In the genomic region with DNA sequence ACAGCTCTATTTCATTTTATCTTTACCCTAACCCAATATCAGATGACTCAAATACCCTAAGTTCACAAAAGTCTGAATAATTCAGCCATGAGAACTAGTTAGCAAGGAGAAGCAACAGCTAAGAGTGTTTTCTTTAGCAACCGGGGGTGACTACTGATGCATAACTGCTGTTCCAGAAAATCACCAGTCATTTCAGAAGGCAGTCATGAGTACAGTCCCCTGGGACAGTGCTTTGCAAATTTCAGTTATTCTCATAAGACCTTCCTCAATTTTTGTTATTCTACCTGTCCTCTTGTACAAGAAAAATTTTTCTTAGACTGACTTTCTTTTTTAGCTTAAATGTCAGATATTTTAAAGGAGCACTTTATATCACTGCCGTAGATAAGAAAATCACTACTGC, we compare ENCODE assay signal across 9 cellular contexts. TPM values are rescaled to one million over a fixed set of nuclear protein-coding genes. Genes with fewer than 3 reads are reported as not detected.
DNase-seq lines count a peak whose midpoint lies in the region; ATAC-seq and TF ChIP-seq lines count a peak whose summit lies in the region.
"Had no signal": no experiment of that assay in that cellular context is flagged by ENCODE, and none has a peak within 500 bp of the region (broad histone marks: within the 10 kb centered on the region; RNA-seq: fewer than 3 reads in every experiment).

No MANE protein-coding gene starts in this region.

- H3K4me3 Mint-ChIP-seq in GM23338, result no peak overlapping the region
- no peak overlapping the region for H3K4me3 Mint-ChIP-seq in activated T-helper 2 cell treated with anti-CD3 and anti-CD28 coated beads, Interferon-gamma antibody, Interleukin-2, Interleukin-4, amounts not matched to agents 10 μg/mL and 5 μg/mL and 100 μg/mL, durations not matched to agents 14 hours and 24 hours and 36 hours (ENCODE audit: low read depth)

- peaks cover 2% of the 10 kb centered on the region for H3K27me3 Mint-ChIP-seq in GM23338 (ENCODE audit: insufficient read depth, low read depth, poor library complexity)
- peaks cover 2% of the 10 kb centered on the region for H3K27me3 Mint-ChIP-seq in activated T-helper 2 cell treated with anti-CD3 and anti-CD28 coated beads, Interferon-gamma antibody, Interleukin-2, Interleukin-4, amounts not matched to agents 10 μg/mL and 5 μg/mL and 100 μg/mL, durations not matched to agents 14 hours and 24 hours and 36 hours (ENCODE audit: low read depth)

- H3K36me3 Mint-ChIP-seq in GM23338 (ENCODE audit: low read depth), result no peaks in the 10 kb centered on the region
- H3K36me3 Mint-ChIP-seq in activated T-helper 2 cell treated with anti-CD3 and anti-CD28 coated beads, Interferon-gamma antibody, Interleukin-2, Interleukin-4, amounts not matched to agents 10 μg/mL and 5 μg/mL and 100 μg/mL, durations not matched to agents 14 hours and 24 hours and 36 hours (ENCODE audit: low read depth), result no peaks in the 10 kb centered on the region

- H3K79me2 ChIP-seq in GM23338 (replicated peaks; ENCODE audit: insufficient read depth), result no peaks in the 10 kb centered on the region

- H3K4me2 ChIP-seq in GM23338, result no peak overlapping the region

- no peak overlapping the region for H3K27ac ChIP-seq in GM23338 (ENCODE audit: low read depth)

- no peaks in the 10 kb centered on the region for H3K9me2 ChIP-seq in GM23338 (ENCODE audit: insufficient read depth)

- H3K4me3 ChIP-seq in epithelial cell of proximal tubule (ENCODE audit: low read depth, low read length) (peak overlapping the region; percentile 19), GM23338 (no peak overlapping the region)

- H2AFZ ChIP-seq in GM23338, result no peak overlapping the region

- H3K4me1 ChIP-seq in GM23338 (ENCODE audit: insufficient read depth), result no peaks in the 10 kb centered on the region

- no peaks in the 10 kb centered on the region for H3K9me3 Mint-ChIP-seq in GM23338
- no peaks in the 10 kb centered on the region for H3K9me3 Mint-ChIP-seq in activated T-helper 2 cell treated with anti-CD3 and anti-CD28 coated beads, Interferon-gamma antibody, Interleukin-2, Interleukin-4, amounts not matched to agents 10 μg/mL and 5 μg/mL and 100 μg/mL, durations not matched to agents 14 hours and 24 hours and 36 hours

- ATAC-seq in GM21360 (IDR thresholded peaks at IDR 0.05; ENCODE audit: unreplicated experiment), result peak; percentile 96
- peak; percentile 98 for ATAC-seq in HG03432 (IDR thresholded peaks at IDR 0.05; ENCODE audit: unreplicated experiment)
- ATAC-seq in GM23338, result no peak

- H4K20me1 ChIP-seq in GM23338 (replicated peaks; ENCODE audit: insufficient read depth), result no peaks in the 10 kb centered on the region

- no peaks in the 10 kb centered on the region for H3K27me3 ChIP-seq in GM23338 (ENCODE audit: insufficient read depth)

- intact Hi-C loops in activated T-helper 2 cell treated with anti-CD3 and anti-CD28 coated beads, Interferon-gamma antibody, Interleukin-2, Interleukin-4, amounts not matched to agents 10 μg/mL and 5 μg/mL and 100 μg/mL, durations not matched to agents 14 hours and 24 hours and 36 hours (cut with micrococcal nuclease), result no loop called here

- in situ Hi-C loops in Caki2 (cut with HindIII; ENCODE audit: low pct_unique_long_range_greater_than_20kb, low sequenced_read_pairs), result no loop called here

- DNase-seq in Caki2 (ENCODE audit: low read depth) (peak; percentile 68), epithelial cell of proximal tubule (ENCODE audit: low read depth) (peak; percentile 65), GM23338 (ENCODE audit: low spot score) (no peak), NCI-H146 treated with DMSO at 0.1 percent for 48 hours (lab: John Stamatoyannopoulos, UW; ENCODE audit: unreplicated experiment) (no peak), nucleus accumbens (lab: John Stamatoyannopoulos, UW) (no peak)
- no peak for DNase-seq in activated T-helper 2 cell treated with anti-CD3 and anti-CD28 coated beads, Interferon-gamma antibody, Interleukin-2, Interleukin-4, amounts not matched to agents 10 μg/mL and 5 μg/mL and 100 μg/mL, durations not matched to agents 14 hours and 24 hours and 36 hours (ENCODE audit: low spot score)
- DNase-seq: amygdala had no signal

- no peak overlapping the region for H3K27ac Mint-ChIP-seq in GM23338
- H3K27ac Mint-ChIP-seq in activated T-helper 2 cell treated with anti-CD3 and anti-CD28 coated beads, Interferon-gamma antibody, Interleukin-2, Interleukin-4, amounts not matched to agents 10 μg/mL and 5 μg/mL and 100 μg/mL, durations not matched to agents 14 hours and 24 hours and 36 hours, result no peak overlapping the region

- peak; percentile 32 for TF ChIP-seq CTCF in epithelial cell of proximal tubule (conservative IDR thresholded peaks at IDR 0.05; ENCODE audit: low read depth, low read length)
- no peak for TF ChIP-seq CTCF in GM23338 (conservative IDR thresholded peaks at IDR 0.05; ENCODE audit: low read depth in 2 of 2)

- no peaks in the 10 kb centered on the region for H3K36me3 ChIP-seq in GM23338 (ENCODE audit: insufficient read depth)

- peaks cover 4% of the 10 kb centered on the region; the same call in 1 of the 3 replicates for H3K4me1 Mint-ChIP-seq in GM23338
- H3K4me1 Mint-ChIP-seq in activated T-helper 2 cell treated with anti-CD3 and anti-CD28 coated beads, Interferon-gamma antibody, Interleukin-2, Interleukin-4, amounts not matched to agents 10 μg/mL and 5 μg/mL and 100 μg/mL, durations not matched to agents 14 hours and 24 hours and 36 hours (ENCODE audit: low read depth), result peaks cover 3% of the 10 kb centered on the region

- no peaks in the 10 kb centered on the region for H3F3A ChIP-seq in GM23338 (replicated peaks; ENCODE audit: low read depth)

TF ChIP-seq in GM23338, 12 proteins besides CTCF, POLR2A, EP300 and RAD21 (continues in another document):
- TF ChIP-seq, protein P1, sequence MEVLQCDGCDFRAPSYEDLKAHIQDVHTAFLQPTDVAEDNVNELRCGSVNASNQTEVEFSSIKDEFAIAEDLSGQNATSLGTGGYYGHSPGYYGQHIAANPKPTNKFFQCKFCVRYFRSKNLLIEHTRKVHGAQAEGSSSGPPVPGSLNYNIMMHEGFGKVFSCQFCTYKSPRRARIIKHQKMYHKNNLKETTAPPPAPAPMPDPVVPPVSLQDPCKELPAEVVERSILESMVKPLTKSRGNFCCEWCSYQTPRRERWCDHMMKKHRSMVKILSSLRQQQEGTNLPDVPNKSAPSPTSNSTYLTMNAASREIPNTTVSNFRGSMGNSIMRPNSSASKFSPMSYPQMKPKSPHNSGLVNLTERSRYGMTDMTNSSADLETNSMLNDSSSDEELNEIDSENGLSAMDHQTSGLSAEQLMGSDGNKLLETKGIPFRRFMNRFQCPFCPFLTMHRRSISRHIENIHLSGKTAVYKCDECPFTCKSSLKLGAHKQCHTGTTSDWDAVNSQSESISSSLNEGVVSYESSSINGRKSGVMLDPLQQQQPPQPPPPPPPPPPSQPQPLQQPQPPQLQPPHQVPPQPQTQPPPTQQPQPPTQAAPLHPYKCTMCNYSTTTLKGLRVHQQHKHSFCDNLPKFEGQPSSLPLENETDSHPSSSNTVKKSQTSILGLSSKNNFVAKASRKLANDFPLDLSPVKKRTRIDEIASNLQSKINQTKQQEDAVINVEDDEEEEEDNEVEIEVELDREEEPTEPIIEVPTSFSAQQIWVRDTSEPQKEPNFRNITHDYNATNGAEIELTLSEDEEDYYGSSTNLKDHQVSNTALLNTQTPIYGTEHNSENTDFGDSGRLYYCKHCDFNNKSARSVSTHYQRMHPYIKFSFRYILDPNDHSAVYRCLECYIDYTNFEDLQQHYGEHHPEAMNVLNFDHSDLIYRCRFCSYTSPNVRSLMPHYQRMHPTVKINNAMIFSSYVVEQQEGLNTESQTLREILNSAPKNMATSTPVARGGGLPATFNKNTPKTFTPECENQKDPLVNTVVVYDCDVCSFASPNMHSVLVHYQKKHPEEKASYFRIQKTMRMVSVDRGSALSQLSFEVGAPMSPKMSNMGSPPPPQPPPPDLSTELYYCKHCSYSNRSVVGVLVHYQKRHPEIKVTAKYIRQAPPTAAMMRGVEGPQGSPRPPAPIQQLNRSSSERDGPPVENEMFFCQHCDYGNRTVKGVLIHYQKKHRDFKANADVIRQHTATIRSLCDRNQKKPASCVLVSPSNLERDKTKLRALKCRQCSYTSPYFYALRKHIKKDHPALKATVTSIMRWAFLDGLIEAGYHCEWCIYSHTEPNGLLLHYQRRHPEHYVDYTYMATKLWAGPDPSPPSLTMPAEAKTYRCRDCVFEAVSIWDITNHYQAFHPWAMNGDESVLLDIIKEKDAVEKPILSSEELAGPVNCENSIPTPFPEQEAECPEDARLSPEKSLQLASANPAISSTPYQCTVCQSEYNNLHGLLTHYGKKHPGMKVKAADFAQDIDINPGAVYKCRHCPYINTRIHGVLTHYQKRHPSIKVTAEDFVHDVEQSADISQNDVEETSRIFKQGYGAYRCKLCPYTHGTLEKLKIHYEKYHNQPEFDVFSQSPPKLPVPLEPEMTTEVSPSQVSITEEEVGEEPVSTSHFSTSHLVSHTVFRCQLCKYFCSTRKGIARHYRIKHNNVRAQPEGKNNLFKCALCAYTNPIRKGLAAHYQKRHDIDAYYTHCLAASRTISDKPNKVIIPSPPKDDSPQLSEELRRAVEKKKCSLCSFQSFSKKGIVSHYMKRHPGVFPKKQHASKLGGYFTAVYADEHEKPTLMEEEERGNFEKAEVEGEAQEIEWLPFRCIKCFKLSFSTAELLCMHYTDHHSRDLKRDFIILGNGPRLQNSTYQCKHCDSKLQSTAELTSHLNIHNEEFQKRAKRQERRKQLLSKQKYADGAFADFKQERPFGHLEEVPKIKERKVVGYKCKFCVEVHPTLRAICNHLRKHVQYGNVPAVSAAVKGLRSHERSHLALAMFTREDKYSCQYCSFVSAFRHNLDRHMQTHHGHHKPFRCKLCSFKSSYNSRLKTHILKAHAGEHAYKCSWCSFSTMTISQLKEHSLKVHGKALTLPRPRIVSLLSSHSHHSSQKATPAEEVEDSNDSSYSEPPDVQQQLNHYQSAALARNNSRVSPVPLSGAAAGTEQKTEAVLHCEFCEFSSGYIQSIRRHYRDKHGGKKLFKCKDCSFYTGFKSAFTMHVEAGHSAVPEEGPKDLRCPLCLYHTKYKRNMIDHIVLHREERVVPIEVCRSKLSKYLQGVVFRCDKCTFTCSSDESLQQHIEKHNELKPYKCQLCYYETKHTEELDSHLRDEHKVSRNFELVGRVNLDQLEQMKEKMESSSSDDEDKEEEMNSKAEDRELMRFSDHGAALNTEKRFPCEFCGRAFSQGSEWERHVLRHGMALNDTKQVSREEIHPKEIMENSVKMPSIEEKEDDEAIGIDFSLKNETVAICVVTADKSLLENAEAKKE (CRISPR knock-in tag; IDR thresholded peaks at IDR 0.05), result no peak
- TF ChIP-seq NANOG (IDR thresholded peaks at IDR 0.05; ENCODE audit: borderline replicate concordance), result no peak

RNA-seq across cellular contexts. Expression of a gene that starts 16.4 kb away (rescaled TPM):
- 0.90 and 1.1 TPM in 2 replicates for total RNA-seq in Caki2 (2014; rRNA removed; shearing (Covaris generic); ENCODE audit: low replicate concordance)
- total RNA-seq in epithelial cell of proximal tubule, result 0.51 and 1.4 TPM in 2 replicates
- total RNA-seq in GM23338 (2014; rRNA removed; shearing (Covaris generic)), result 0.87 and 1.0 TPM in 2 replicates
- polyA plus RNA-seq in GM23338 (2016; fragmentation: Nextera tagmentation; extraction: Ambion mirVana), result 0.49 and 0.86 TPM in 2 replicates
- 0.14 and 0.16 TPM in 2 replicates for total RNA-seq in activated T-helper 2 cell treated with anti-CD3 and anti-CD28 coated beads, Interferon-gamma antibody, Interleukin-2, Interleukin-4, amounts not matched to agents 10 μg/mL and 5 μg/mL and 100 μg/mL, durations not matched to agents 14 hours and 24 hours and 36 hours

Comparison
In these comparisons a context has a peak if more than half of its experiments do, and no peak if none do; other contexts are left out.
1. DNase-seq: peak in Caki2 (single experiment) and epithelial cell of proximal tubule (single experiment); none in GM23338 (single experiment), activated T-helper 2 cell treated with anti-CD3 and anti-CD28 coated beads, Interferon-gamma antibody, Interleukin-2, Interleukin-4, amounts not matched to agents 10 μg/mL and 5 μg/mL and 100 μg/mL, durations not matched to agents 14 hours and 24 hours and 36 hours (single experiment), NCI-H146 treated with DMSO at 0.1 percent for 48 hours (single experiment) and nucleus accumbens (0 of 56).